23 cellular contexts compared by ENCODE assay signal in the genomic region with DNA sequence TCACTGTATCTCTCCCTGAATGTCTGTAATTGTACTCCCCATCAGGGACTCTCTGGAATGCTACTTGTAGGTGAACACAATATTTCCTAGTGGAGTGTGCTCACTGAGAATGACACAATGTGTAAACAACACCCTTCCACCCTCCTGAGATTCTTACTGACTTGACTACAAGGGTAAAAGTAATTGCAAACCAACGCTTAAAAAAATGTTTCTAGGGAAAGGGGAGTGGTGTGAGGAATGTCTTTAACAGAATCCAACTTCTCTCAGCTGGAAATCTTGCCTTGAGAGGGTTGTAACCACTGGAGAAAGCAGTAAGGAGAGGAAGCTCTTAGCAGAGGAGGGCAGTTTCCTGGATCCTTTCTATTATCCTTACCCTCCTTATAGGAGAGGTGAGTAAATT. TPM values are rescaled to one million over a fixed set of nuclear protein-coding genes. Genes with fewer than 3 reads are reported as not detected.
DNase-seq lines count a peak whose midpoint lies in the region; ATAC-seq and TF ChIP-seq lines count a peak whose summit lies in the region.
"Had no signal": no experiment of that assay in that cellular context is flagged by ENCODE, and none has a peak within 500 bp of the region (broad histone marks: within the 10 kb centered on the region; RNA-seq: fewer than 3 reads in every experiment).

No MANE protein-coding gene starts in this region.

- H3K4me1 ChIP-seq in heart left ventricle (peaks cover 0 to 33% (median 13%) of the 10 kb centered on the region in 12 donors), lung (ENCODE audit: control insufficient read depth in 2 of 2, insufficient read depth in 2 of 2, low read length in 2 of 2) (peaks cover 0 to 6% of the 10 kb centered on the region in 2 donors), upper lobe of right lung (peaks cover 9% of the 10 kb centered on the region)

- no peak overlapping the region for H3K27ac Mint-ChIP-seq in stimulated activated effector memory CD8-positive, alpha-beta T cell treated with anti-CD3 and anti-CD28 coated beads, Interleukin-12 subunit alpha, Interleukin-12 subunit beta, amount 100 ng/mL, for 72 hours
- H3K27ac Mint-ChIP-seq: activated naive CD4-positive, alpha-beta T cell treated with anti-CD3 and anti-CD28 coated beads, Interleukin-2, amount 50 U/mL, for 24 hours; activated T-helper 1 cell treated with anti-CD3 and anti-CD28 coated beads, Interleukin-12 subunit alpha, Interleukin-12 subunit beta, Interleukin-2, Interleukin-4 antibody, amounts not matched to agents 30 ng/mL and 10 ng/mL and 1 ng/mL, durations not matched to agents 14 hours and 24 hours and 36 hours had no signal

- H3K4me3 ChIP-seq in heart left ventricle (no peak overlapping the region), lung (no peak overlapping the region), upper lobe of right lung (no peak overlapping the region)
- H3K4me3 ChIP-seq: MG63, sigmoid colon had no signal

- peaks cover 18% of the 10 kb centered on the region for H3K4me1 Mint-ChIP-seq in stimulated activated effector memory CD8-positive, alpha-beta T cell treated with anti-CD3 and anti-CD28 coated beads, Interleukin-12 subunit alpha, Interleukin-12 subunit beta, amount 100 ng/mL, for 72 hours

- H3K4me3 Mint-ChIP-seq in stimulated activated effector memory CD8-positive, alpha-beta T cell treated with anti-CD3 and anti-CD28 coated beads, Interleukin-12 subunit alpha, Interleukin-12 subunit beta, amount 100 ng/mL, for 72 hours, result no peak overlapping the region
- H3K4me3 Mint-ChIP-seq: activated naive CD4-positive, alpha-beta T cell treated with anti-CD3 and anti-CD28 coated beads, Interleukin-2, amount 50 U/mL, for 24 hours; activated T-helper 1 cell treated with anti-CD3 and anti-CD28 coated beads, Interleukin-12 subunit alpha, Interleukin-12 subunit beta, Interleukin-2, Interleukin-4 antibody, amounts not matched to agents 30 ng/mL and 10 ng/mL and 1 ng/mL, durations not matched to agents 14 hours and 24 hours and 36 hours; central memory CD8-positive, alpha-beta T cell had no signal

- intact Hi-C loops in heart left ventricle (cut with DNase I), result loop anchor here in 1 of 10 donors (10.0 kb wide), 1 partner anchor 233 kb away; no protein-coding TSS in a partner anchor
- intact Hi-C loops in Right ventricle myocardium inferior (cut with DNase I), result no loop called here
- intact Hi-C loops in upper lobe of right lung (cut with DNase I), result no loop called here
- intact Hi-C loops in posterior cingulate gyrus (cut with DNase I), result no loop called here

- H3K36me3 ChIP-seq in heart left ventricle (no peaks in the 10 kb centered on the region), lung (ENCODE audit: control insufficient read depth in 2 of 2, insufficient read depth in 2 of 2, low read length in 2 of 2) (no peaks in the 10 kb centered on the region), upper lobe of right lung (no peaks in the 10 kb centered on the region)
- H3K36me3 ChIP-seq: MG63, sigmoid colon had no signal

- ATAC-seq in heart left ventricle, result peak in 1 of 4 donors; percentile 16
- no peak for ATAC-seq in Right ventricle myocardium inferior
- peak; percentile 49 for ATAC-seq in lung (ENCODE audit: insufficient read depth, low FRiP score)
- ATAC-seq in upper lobe of right lung, result peak; percentile 72
- ATAC-seq in stimulated activated effector memory CD8-positive, alpha-beta T cell treated with anti-CD3 and anti-CD28 coated beads, Interleukin-12 subunit alpha, Interleukin-12 subunit beta, amount 100 ng/mL, for 72 hours, result no peak
- ATAC-seq: left ventricle myocardium superior, SK-N-SH treated with all-trans-retinoic acid at 6 μM for 48 hours had no signal

- peak overlapping the region in 7 of 12 donors; percentile 5 to 58 (median 44) for H3K27ac ChIP-seq in heart left ventricle
- H3K27ac ChIP-seq in lung (ENCODE audit: low read depth in 1 of 2, low read length in 1 of 2), result no peak overlapping the region
- H3K27ac ChIP-seq in upper lobe of right lung, result peak overlapping the region; percentile 42
- H3K27ac ChIP-seq: RWPE1, sigmoid colon had no signal

- TF ChIP-seq POLR2A in heart left ventricle (IDR thresholded peaks at IDR 0.05), result no peak

- no peaks in the 10 kb centered on the region for H3K36me3 Mint-ChIP-seq in stimulated activated effector memory CD8-positive, alpha-beta T cell treated with anti-CD3 and anti-CD28 coated beads, Interleukin-12 subunit alpha, Interleukin-12 subunit beta, amount 100 ng/mL, for 72 hours
- H3K36me3 Mint-ChIP-seq: activated naive CD4-positive, alpha-beta T cell treated with anti-CD3 and anti-CD28 coated beads, Interleukin-2, amount 50 U/mL, for 24 hours had no signal

- no peaks in the 10 kb centered on the region for H3K27me3 ChIP-seq in heart left ventricle
- H3K27me3 ChIP-seq in lung (ENCODE audit: control insufficient read depth, insufficient read depth), result no peaks in the 10 kb centered on the region
- H3K27me3 ChIP-seq in upper lobe of right lung, result no peaks in the 10 kb centered on the region
- H3K27me3 ChIP-seq: sigmoid colon had no signal

- DNase-seq in heart left ventricle (no peak), Right ventricle myocardium inferior (ENCODE audit: missing footprints) (no peak), astrocyte of the hippocampus (ENCODE audit: low read depth, low spot score) (peak; percentile 11), lung (ENCODE audit: low spot score) (no peak), upper lobe of right lung (no peak), posterior cingulate gyrus (no peak), HT-29 (ENCODE audit: low spot score) (no peak)
- DNase-seq in stimulated activated effector memory CD8-positive, alpha-beta T cell treated with anti-CD3 and anti-CD28 coated beads, Interleukin-12 subunit alpha, Interleukin-12 subunit beta, amount 100 ng/mL, for 72 hours (ENCODE audit: low spot score in 2 of 2), result no peak
- DNase-seq: activated CD4-positive, CD25-positive, alpha-beta regulatory T cell treated with anti-CD3 and anti-CD28 coated beads, Interleukin-2, amount 50 U/mL, for 72 hours; aorta; Calu3; effector memory CD4-positive, alpha-beta T cell; EL; left ventricle myocardium superior; MG63; NCI-H345; sigmoid colon; T-helper 9 cell had no signal

- TF ChIP-seq CTCF in heart left ventricle (IDR thresholded peaks at IDR 0.05) (no peak), lung (IDR thresholded peaks at IDR 0.05; ENCODE audit: control extremely low read depth, extremely low read depth) (no peak), upper lobe of right lung (IDR thresholded peaks at IDR 0.05) (no peak)

- H3K9me3 ChIP-seq in heart left ventricle, result no peaks in the 10 kb centered on the region
- no peaks in the 10 kb centered on the region for H3K9me3 ChIP-seq in lung (ENCODE audit: control insufficient read depth in 2 of 2, insufficient read depth in 1 of 2, low read length in 1 of 2)
- H3K9me3 ChIP-seq in upper lobe of right lung, result no peaks in the 10 kb centered on the region
- H3K9me3 ChIP-seq: MG63, sigmoid colon had no signal

- 26 to 33% (median 33%) methylated on average over 1 of the region's 1 CpG for WGBS in heart left ventricle, 4 donors
- WGBS in lung, 2 donors, result 32 to 63% methylated on average over 1 of the region's 1 CpG

- no peaks in the 10 kb centered on the region for H3K9me3 Mint-ChIP-seq in stimulated activated effector memory CD8-positive, alpha-beta T cell treated with anti-CD3 and anti-CD28 coated beads, Interleukin-12 subunit alpha, Interleukin-12 subunit beta, amount 100 ng/mL, for 72 hours
- H3K9me3 Mint-ChIP-seq: activated naive CD4-positive, alpha-beta T cell treated with anti-CD3 and anti-CD28 coated beads, Interleukin-2, amount 50 U/mL, for 24 hours; activated T-helper 1 cell treated with anti-CD3 and anti-CD28 coated beads, Interleukin-12 subunit alpha, Interleukin-12 subunit beta, Interleukin-2, Interleukin-4 antibody, amounts not matched to agents 30 ng/mL and 10 ng/mL and 1 ng/mL, durations not matched to agents 14 hours and 24 hours and 36 hours; central memory CD8-positive, alpha-beta T cell had no signal

RNA-seq across cellular contexts. Expression of a gene that starts 5.1 kb away (rescaled TPM):
- 10 to 100 TPM; 35.3 to 75.9 (median 56.9) TPM for total RNA-seq in heart left ventricle
- 10 to 100 TPM; 10.6 to 21.6 TPM for polyA plus RNA-seq in heart left ventricle
- 42.8 TPM for total RNA-seq in Right ventricle myocardium inferior
- 10 to 100 TPM; 42.3 to 88.7 TPM for total RNA-seq in lung
- polyA plus RNA-seq in lung, result 10 to 100 TPM in 1 of 2 donors, 1 to 10 TPM in 1; 8.6 to 22.2 TPM
- total RNA-seq in upper lobe of right lung, result 61.3 TPM
- 10.8 and 13.0 TPM in 2 replicates for total RNA-seq in HT-29 (2014; rRNA removed; shearing (Covaris generic))

Comparison
In these comparisons a context has a peak if more than half of its experiments do, and no peak if none do; other contexts are left out.
1. ATAC-seq: peak in lung (single experiment) and upper lobe of right lung (single experiment); none in Right ventricle myocardium inferior (single experiment) and stimulated activated effector memory CD8-positive, alpha-beta T cell treated with anti-CD3 and anti-CD28 coated beads, Interleukin-12 subunit alpha, Interleukin-12 subunit beta, amount 100 ng/mL, for 72 hours (single experiment).
2. H3K27ac ChIP-seq: peak in heart left ventricle (7 of 12) and upper lobe of right lung (single experiment); none in lung (0 of 2).